In the genomic region with DNA sequence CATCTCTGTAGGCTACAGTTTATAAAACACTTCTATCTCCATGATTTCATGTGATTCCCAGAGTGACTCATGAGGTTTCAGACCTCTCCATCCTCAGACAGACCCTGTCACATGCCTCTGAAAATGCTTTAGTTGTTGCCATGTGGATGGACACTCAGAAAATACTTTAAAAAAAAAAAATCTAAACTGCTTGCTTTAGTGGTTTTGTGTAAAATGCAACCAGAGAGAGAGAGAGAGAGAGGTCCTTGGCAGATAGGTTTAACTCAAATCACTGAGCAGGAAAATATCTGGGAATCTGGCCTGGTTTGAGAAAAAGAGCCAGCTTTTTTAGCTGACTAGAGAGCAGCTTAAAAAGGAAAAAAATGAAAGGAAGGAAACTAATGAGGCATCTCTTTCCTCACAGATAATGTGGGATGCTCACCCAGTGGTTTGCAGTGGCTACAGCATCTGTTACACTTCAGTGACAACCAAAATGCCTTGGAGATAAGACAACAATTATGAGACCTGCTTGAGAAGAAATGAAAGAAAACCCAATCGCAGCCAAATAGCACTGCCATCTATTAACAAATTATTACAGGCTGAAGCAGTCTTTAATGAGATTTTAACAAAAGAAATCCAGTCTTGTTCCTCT, we compare ENCODE assay signal across 12 cellular contexts. TPM values are rescaled to one million over a fixed set of nuclear protein-coding genes. Genes with fewer than 3 reads are reported as not detected.
DNase-seq lines count a peak whose midpoint lies in the region; ATAC-seq, FAIRE-seq and TF ChIP-seq lines count a peak whose summit lies in the region.
"Had no signal": no experiment of that assay in that cellular context is flagged by ENCODE, and none has a peak within 500 bp of the region (broad histone marks: within the 10 kb centered on the region; RNA-seq: fewer than 3 reads in every experiment).

No MANE protein-coding gene starts in this region.

- no peaks in the 10 kb centered on the region for H3K4me1 ChIP-seq in aorta (ENCODE audit: control insufficient read depth in 1 of 2, insufficient read depth in 2 of 2, low read length in 2 of 2)

- H3K27ac ChIP-seq in CD4-positive, alpha-beta T cell (ENCODE audit: low read depth, low read length), result no peak overlapping the region
- H3K27ac ChIP-seq in aorta (ENCODE audit: low read depth in 1 of 2, low read length in 2 of 2), result no peak overlapping the region
- H3K27ac ChIP-seq: HL-60, ovary had no signal

- peaks cover 68% of the 10 kb centered on the region for H3K27me3 Mint-ChIP-seq in CD4-positive, alpha-beta T cell

- POLR2A ChIA-PET in CD4-positive, alpha-beta T cell (lab: Charles Lee), result no interaction called here

- peaks cover 6% of the 10 kb centered on the region for H3K27me3 ChIP-seq in CD4-positive, alpha-beta T cell (ENCODE audit: control insufficient read depth, insufficient read depth, low read length)
- H3K27me3 ChIP-seq in aorta (ENCODE audit: control insufficient read depth in 1 of 2, insufficient read depth in 2 of 2, low read length in 1 of 2), result no peaks in the 10 kb centered on the region
- H3K27me3 ChIP-seq: ovary had no signal

- ATAC-seq in CD4-positive, alpha-beta T cell (ENCODE audit: poor library complexity), result no peak
- ATAC-seq in aorta (ENCODE audit: low FRiP score), result no peak

- DNase-seq in EL, result peak; percentile 69
- peak; percentile 94 for DNase-seq in RCC 7860 (ENCODE audit: low spot score)
- peak; percentile 67 for DNase-seq in fibroblast of gingiva (ENCODE audit: low read depth)
- peak; percentile 93 for DNase-seq in retinal pigment epithelial cell (ENCODE audit: low read depth)
- DNase-seq in GM12891 (ENCODE audit: insufficient read length, low spot score), result no peak
- DNase-seq in CD4-positive, alpha-beta T cell, result no peak
- DNase-seq in aorta, result no peak
- no peak for DNase-seq in DMS153 treated with DMSO at 0.1 percent for 48 hours (lab: John Stamatoyannopoulos, UW; ENCODE audit: unreplicated experiment)
- DNase-seq: NCI-H524 treated with DMSO at 0.1 percent for 48 hours, ovary had no signal

- FAIRE-seq in RCC 7860 (lab: Jason Lieb, UNC), result peak; percentile 97
- no peak for FAIRE-seq in GM12891 (lab: Jason Lieb, UNC)
- FAIRE-seq: TTC549 had no signal

- no peak overlapping the region for H3K4me3 Mint-ChIP-seq in CD4-positive, alpha-beta T cell

- no peak overlapping the region for H3K4me3 ChIP-seq in retinal pigment epithelial cell (ENCODE audit: low read length)
- H3K4me3 ChIP-seq in aorta (ENCODE audit: low read length in 2 of 2), result no peak overlapping the region
- H3K4me3 ChIP-seq: ovary had no signal

- CTCF ChIA-PET in CD4-positive, alpha-beta T cell (lab: Charles Lee), result no interaction called here

- intact Hi-C loops in CD4-positive, alpha-beta T cell (cut with DNase I, micrococcal nuclease), result no loop called here
- intact Hi-C loops in aorta (cut with DNase I), result no loop called here

- H3K9me3 Mint-ChIP-seq in CD4-positive, alpha-beta T cell, result no peaks in the 10 kb centered on the region

- WGBS in aorta, 2 donors, result 83 to 86% methylated on average over 1 of the region's 1 CpG

- H3K9me3 ChIP-seq in CD4-positive, alpha-beta T cell (ENCODE audit: control insufficient read depth, low read length), result no peaks in the 10 kb centered on the region
- no peaks in the 10 kb centered on the region for H3K9me3 ChIP-seq in aorta (ENCODE audit: control insufficient read depth, low read length)
- H3K9me3 ChIP-seq: ovary had no signal

- TF ChIP-seq CTCF in retinal pigment epithelial cell (conservative IDR thresholded peaks at IDR 0.05; ENCODE audit: low read depth, low read length), result no peak
- TF ChIP-seq CTCF in CD4-positive, alpha-beta T cell (IDR thresholded peaks at IDR 0.05), result no peak

- no peaks in the 10 kb centered on the region for H3K36me3 Mint-ChIP-seq in CD4-positive, alpha-beta T cell (ENCODE audit: low read depth)

- no peaks in the 10 kb centered on the region for H3K36me3 ChIP-seq in aorta (ENCODE audit: control insufficient read depth in 1 of 2, insufficient read depth in 2 of 2, low read length in 1 of 2)
- H3K36me3 ChIP-seq: ovary had no signal

- no peaks in the 10 kb centered on the region for H3K4me1 Mint-ChIP-seq in CD4-positive, alpha-beta T cell (ENCODE audit: low read depth)

- no peak overlapping the region for H3K27ac Mint-ChIP-seq in CD4-positive, alpha-beta T cell

- no peak for TF ChIP-seq POLR2A in GM12891 (IDR thresholded peaks at IDR 0.05; ENCODE audit: low read depth, low read length)

TF ChIP-seq in GM12891, 5 proteins besides CTCF, POLR2A, EP300 and RAD21:
- TF ChIP-seq POLR2AphosphoS5 (IDR thresholded peaks at IDR 0.05; ENCODE audit: low read depth, low read length) (no peak), PAX5 (IDR thresholded peaks at IDR 0.05; ENCODE audit: insufficient read depth, low read length, severe bottlenecking) (no peak), SPI1 (IDR thresholded peaks at IDR 0.05; ENCODE audit: low read depth, low read length) (no peak)

RNA-seq across cellular contexts. Expression of a gene that starts 54.6 kb away (rescaled TPM):
- not detected for polyA plus RNA-seq in GM12891 (2012; ENCODE audit: low read depth, missing spikeins)
- not detected for total RNA-seq in CD4-positive, alpha-beta T cell
- total RNA-seq in aorta, result not detected
- polyA plus RNA-seq in aorta, result under 1 TPM in 1 of 2 donors, not detected in 1; 0.13 TPM

RNA-seq across cellular contexts. Expression of a gene that starts 55.7 kb away (rescaled TPM):
- polyA plus RNA-seq in GM12891 (2012; ENCODE audit: low read depth, missing spikeins), result 2.5 TPM
- 1 to 10 TPM; 6.0 to 6.4 TPM for total RNA-seq in CD4-positive, alpha-beta T cell
- total RNA-seq in aorta, result 1 to 10 TPM; 7.2 to 8.1 TPM
- polyA plus RNA-seq in aorta, result 1 to 10 TPM in 1 of 2 donors, under 1 TPM in 1; 0.50 to 3.0 TPM

Comparison
In these comparisons a context has a peak if more than half of its experiments do, and no peak if none do; other contexts are left out.
1. DNase-seq: peak in EL (single experiment), RCC 7860 (single experiment), fibroblast of gingiva (single experiment) and retinal pigment epithelial cell (single experiment); none in GM12891 (single experiment), CD4-positive, alpha-beta T cell (0 of 10), aorta (0 of 2) and DMS153 treated with DMSO at 0.1 percent for 48 hours (single experiment).